ENCODE assay signal across 10 cellular contexts in genomic region chr22:19715286-19715939, GRCh38. TPM values are rescaled to one million over a fixed set of nuclear protein-coding genes. Genes with fewer than 3 reads are reported as not detected.
A peak's percentile ranks its signal among the peaks of the same experiment; 100 is the strongest.
DNase-seq lines count a peak whose midpoint lies in the region; ATAC-seq, FAIRE-seq and TF ChIP-seq lines count a peak whose summit lies in the region.
"Had no signal": no experiment of that assay in that cellular context is flagged by ENCODE, and none has a peak within 500 bp of the region (broad histone marks: within the 10 kb centered on the region; RNA-seq: fewer than 3 reads in every experiment).

No MANE protein-coding gene starts in this region.

- H3K27me3 Mint-ChIP-seq in mesothelial cell of epicardium (ENCODE audit: low read depth): peaks cover 26% of the 10 kb centered on the region

- DNase-seq in Right ventricle myocardium inferior (ENCODE audit: missing footprints) (peak; percentile 64), cardiac septum (ENCODE audit: low spot score) (no peak), mammary epithelial cell (no peak), mesothelial cell of epicardium (ENCODE audit: low spot score in 2 of 2, unreplicated experiment in 2 of 2) (no peak), uterus (no peak), inferior parietal cortex (ENCODE audit: extremely low spot score) (no peak), D721Med (ENCODE audit: insufficient read length, low spot score) (no peak), erythroblast (lab: John Stamatoyannopoulos, UW) (no peak)
- DNase-seq: CD4-positive, CD25-positive, alpha-beta regulatory T cell had no signal

- peaks cover 8% of the 10 kb centered on the region for H3K4me1 Mint-ChIP-seq in mesothelial cell of epicardium

- no peaks in the 10 kb centered on the region for H4K20me1 ChIP-seq in mammary epithelial cell (ENCODE audit: insufficient read depth, low read length)

- peak overlapping the region in 2 of 3 experiments; percentile 55 to 59 for H3K4me3 ChIP-seq in mammary epithelial cell (replicated peaks in 1 of 3; ENCODE audit: insufficient read depth in 1 of 3, low read depth in 2 of 3, low read length in 3 of 3)
- peak overlapping the region; percentile 39 to 69 for H3K4me3 ChIP-seq in uterus

- CTCF ChIA-PET in mammary epithelial cell (lab: Charles Lee; ENCODE audit: low non-redundant PET): interaction anchor here (0.6 kb wide), 1 partner anchor 402 kb away, joined by 3 read pairs; no protein-coding TSS in a partner anchor

- H3K9me3 ChIP-seq in mammary epithelial cell (replicated peaks; ENCODE audit: insufficient read depth, low read length): no peaks in the 10 kb centered on the region
- H3K9me3 ChIP-seq in uterus: no peaks in the 10 kb centered on the region

- H3K9me3 Mint-ChIP-seq in mesothelial cell of epicardium: no peaks in the 10 kb centered on the region
- H3K9me3 Mint-ChIP-seq: CD4-positive, CD25-positive, alpha-beta regulatory T cell had no signal

- H3K4me1 ChIP-seq in mammary epithelial cell (ENCODE audit: insufficient read depth, low read length) (peaks cover 24% of the 10 kb centered on the region), uterus (no peaks in the 10 kb centered on the region)

- dilution Hi-C loops in mammary epithelial cell (cut with HindIII; ENCODE audit: low sequenced_read_pairs): no loop called here

- no peaks in the 10 kb centered on the region for H3K79me2 ChIP-seq in mammary epithelial cell (ENCODE audit: insufficient read depth, low read length)

- H2AFZ ChIP-seq in mammary epithelial cell (ENCODE audit: low read depth, low read length): peak overlapping the region; percentile 82

- no peak for FAIRE-seq in D721Med (lab: Jason Lieb, UNC)

- H3K4me2 ChIP-seq in mammary epithelial cell (ENCODE audit: insufficient read depth, low read depth, low read length): peak overlapping the region; percentile 95

- no TSS peak for BruUV-seq in mammary epithelial cell (replicated peaks; lab: Mats Ljungman, UMichigan)

- H3K27ac ChIP-seq in mammary epithelial cell (ENCODE audit: insufficient read depth, low read depth, low read length) (no peak overlapping the region), uterus (peak overlapping the region in 1 of 2 donors; percentile 63)

- in situ Hi-C loops in mammary epithelial cell (cut with MboI; ENCODE audit: low sequenced_read_pairs in 2 of 2): no loop called here

- H3K27ac Mint-ChIP-seq in mesothelial cell of epicardium: no peak overlapping the region
- H3K27ac Mint-ChIP-seq: CD4-positive, CD25-positive, alpha-beta regulatory T cell had no signal

- peaks cover 8% of the 10 kb centered on the region for H3K36me3 Mint-ChIP-seq in mesothelial cell of epicardium
- H3K36me3 Mint-ChIP-seq: CD4-positive, CD25-positive, alpha-beta regulatory T cell had no signal

- peak overlapping the region; percentile 65 for H3K4me3 Mint-ChIP-seq in mesothelial cell of epicardium

- H3K36me3 ChIP-seq in mammary epithelial cell (ENCODE audit: insufficient read depth, low read length): no peaks in the 10 kb centered on the region
- no peaks in the 10 kb centered on the region for H3K36me3 ChIP-seq in uterus

- TF ChIP-seq CTCF in mammary epithelial cell (conservative IDR thresholded peaks at IDR 0.05 in 1 of 2, IDR thresholded peaks at IDR 0.05 in 1 of 2; ENCODE audit: extremely low read depth in 1 of 2, insufficient read depth in 1 of 2, low read depth in 1 of 2, low read length in 2 of 2) (no peak), mesothelial cell of epicardium (IDR thresholded peaks at IDR 0.05; ENCODE audit: unreplicated experiment) (no peak), uterus (IDR thresholded peaks at IDR 0.05) (no peak), D721Med (IDR thresholded peaks at IDR 0.05; ENCODE audit: insufficient read depth, missing control alignments) (no peak)

- TF ChIP-seq POLR2A in uterus (IDR thresholded peaks at IDR 0.05) (no peak), erythroblast (IDR thresholded peaks at IDR 0.05; ENCODE audit: low read length) (no peak)

- no peak overlapping the region for H3K9ac ChIP-seq in mammary epithelial cell (ENCODE audit: insufficient read depth, low read length)

- no peak for ATAC-seq in Right ventricle myocardium inferior

- intact Hi-C loops in Right ventricle myocardium inferior (cut with DNase I) (loop anchor here (2.0 kb wide), 1 partner anchor 37 kb away; no protein-coding TSS in a partner anchor), cardiac septum (cut with DNase I) (loop anchor here (10.0 kb wide), 2 partner anchors 51 to 421 kb away; partner anchors contain the start of gene CLTCL1), mammary epithelial cell (cut with micrococcal nuclease) (loop anchor here (5.0 to 10.0 kb wide), 5 partner anchors 51 to 763 kb away; partner anchors contain the start of genes CDC45, CLTCL1 and UFD1), uterus (cut with DNase I; ENCODE audit: low total_unique reads) (no loop called here)

- H3K27me3 ChIP-seq in mammary epithelial cell (ENCODE audit: insufficient read depth, low read length): no peaks in the 10 kb centered on the region
- H3K27me3 ChIP-seq in uterus: no peaks in the 10 kb centered on the region

- 86% methylated on average over 1 of the region's 4 CpGs for WGBS in mammary epithelial cell (ENCODE audit: low coverage, missing lambda C conversion rate)

RNA-seq across cellular contexts. Expression of gene SEPTIN5, which starts 1.1 kb away (rescaled TPM):
- total RNA-seq in Right ventricle myocardium inferior (120 TPM), cardiac septum (191 TPM), mammary epithelial cell (10 to 100 TPM in 1 of 2 donors, 1 to 10 TPM in 1; 7.9 to 20.5 TPM), mesothelial cell of epicardium (32.2 to 42.1 TPM (median 36.2 TPM) in 3 replicates), uterus (10 to 100 TPM in 3 of 4 donors, 1 to 10 TPM in 1; 9.4 to 67.6 (median 25.3) TPM)
- 6.5 TPM for polyA plus RNA-seq in mammary epithelial cell
- 29.6 TPM for polyA minus RNA-seq in mammary epithelial cell
- polyA plus RNA-seq: CD4-positive, CD25-positive, alpha-beta regulatory T cell had no signal

RNA-seq across cellular contexts. Expression of gene GP1BB, which starts 7.9 kb away (rescaled TPM):
- total RNA-seq in Right ventricle myocardium inferior (not detected), cardiac septum (5.5 TPM), mammary epithelial cell (1 to 10 TPM in 1 of 2 donors, under 1 TPM in 1; 0.21 to 1.5 TPM), mesothelial cell of epicardium (1.4 to 5.7 TPM (median 4.4 TPM) in 3 replicates), uterus (1 to 10 TPM in 2 of 4 donors, under 1 TPM in 1, not detected in 1; 0.76 to 7.4 (median 6.4) TPM)
- 0.76 TPM for polyA plus RNA-seq in mammary epithelial cell
- not detected for polyA minus RNA-seq in mammary epithelial cell
- total RNA-seq: RPMI7951 had no signal
- polyA plus RNA-seq: CD4-positive, CD25-positive, alpha-beta regulatory T cell had no signal

RNA-seq across cellular contexts. Expression of gene TBX1, which starts 45.2 kb away (rescaled TPM):
- total RNA-seq in Right ventricle myocardium inferior (3.6 TPM), cardiac septum (0.48 TPM), mammary epithelial cell (under 1 TPM in 1 of 2 donors, not detected in 1; 0.17 TPM), mesothelial cell of epicardium (0.34 to 0.45 TPM in 2 of 3 replicates, not detected in the other), uterus (10 to 100 TPM in 2 of 4 donors, 1 to 10 TPM in 2; 1.0 to 23.2 (median 5.8) TPM)
- polyA plus RNA-seq in mammary epithelial cell: not detected
- polyA minus RNA-seq in mammary epithelial cell: not detected
- total RNA-seq: CD4-positive, CD25-positive, alpha-beta regulatory T cell; RPMI7951 had no signal
- polyA plus RNA-seq: CD4-positive, CD25-positive, alpha-beta regulatory T cell had no signal
